Comparison of ENCODE assay signal across 8 cellular contexts in genomic region chr12:64729909-64730584, GRCh38.
DNase-seq lines count a peak whose midpoint lies in the region; ATAC-seq lines count a peak whose summit lies in the region.

No MANE protein-coding gene starts in this region.

- peak overlapping the region; percentile 73 for H3K27ac Mint-ChIP-seq in activated T-cell treated with anti-CD3 and anti-CD28 coated beads, Interleukin-2, amount 50 U/mL, for 24 hours
- H3K27ac Mint-ChIP-seq in stimulated activated naive B cell treated with anti-CD40 and anti-IgM and Interleukin-4, amounts not matched to agents 10 μg/mL and 1 μg/mL and 100 μg/mL, for 72 hours = peak overlapping the region; percentile 67

- peaks cover 15% of the 10 kb centered on the region for H3K4me1 Mint-ChIP-seq in activated T-cell treated with anti-CD3 and anti-CD28 coated beads, Interleukin-2, amount 50 U/mL, for 24 hours (ENCODE audit: low read depth)
- H3K4me1 Mint-ChIP-seq in stimulated activated naive B cell treated with anti-CD40 and anti-IgM and Interleukin-4, amounts not matched to agents 10 μg/mL and 1 μg/mL and 100 μg/mL, for 72 hours = peaks cover 11 to 14% of the 10 kb centered on the region in 2 donors

- H3K4me3 Mint-ChIP-seq in activated T-cell treated with anti-CD3 and anti-CD28 coated beads, Interleukin-2, amount 50 U/mL, for 24 hours = no peak overlapping the region
- H3K4me3 Mint-ChIP-seq in stimulated activated naive B cell treated with anti-CD40 and anti-IgM and Interleukin-4, amounts not matched to agents 10 μg/mL and 1 μg/mL and 100 μg/mL, for 72 hours = no peak overlapping the region

- ATAC-seq in HG03457 (IDR thresholded peaks at IDR 0.05; ENCODE audit: unreplicated experiment) = peak; percentile 42
- ATAC-seq in stimulated activated naive B cell treated with anti-CD40 and anti-IgM and Interleukin-4, amounts not matched to agents 10 μg/mL and 1 μg/mL and 100 μg/mL, for 72 hours (replicated peaks) = peak; percentile 51 to 63
- ATAC-seq in GM18873 (IDR thresholded peaks at IDR 0.05; ENCODE audit: low FRiP score, unreplicated experiment) = no peak
- no peak for ATAC-seq in HG03097 (IDR thresholded peaks at IDR 0.05; ENCODE audit: low FRiP score, unreplicated experiment)

- no peak overlapping the region for H3K4me3 ChIP-seq in adipocyte (ENCODE audit: low read length)

- H3K36me3 Mint-ChIP-seq in activated T-cell treated with anti-CD3 and anti-CD28 coated beads, Interleukin-2, amount 50 U/mL, for 24 hours (ENCODE audit: low read depth) = peaks cover 57% of the 10 kb centered on the region
- peaks cover 37 to 61% of the 10 kb centered on the region in 2 donors for H3K36me3 Mint-ChIP-seq in stimulated activated naive B cell treated with anti-CD40 and anti-IgM and Interleukin-4, amounts not matched to agents 10 μg/mL and 1 μg/mL and 100 μg/mL, for 72 hours

- H3K27me3 ChIP-seq in adipocyte (replicated peaks; ENCODE audit: control insufficient read depth, insufficient read depth, low read length) = no peaks in the 10 kb centered on the region

- H3K36me3 ChIP-seq in adipocyte (ENCODE audit: control insufficient read depth, insufficient read depth, low read length, severe bottlenecking) = peaks cover 68% of the 10 kb centered on the region

- peak overlapping the region; percentile 27 for H3K9ac ChIP-seq in adipocyte (ENCODE audit: low read length)

- H3K27me3 Mint-ChIP-seq in activated T-cell treated with anti-CD3 and anti-CD28 coated beads, Interleukin-2, amount 50 U/mL, for 24 hours = no peaks in the 10 kb centered on the region
- no peaks in the 10 kb centered on the region for H3K27me3 Mint-ChIP-seq in stimulated activated naive B cell treated with anti-CD40 and anti-IgM and Interleukin-4, amounts not matched to agents 10 μg/mL and 1 μg/mL and 100 μg/mL, for 72 hours

- no peaks in the 10 kb centered on the region for H3K9me3 ChIP-seq in adipocyte (ENCODE audit: control insufficient read depth, low read length)

- DNase-seq in activated T-cell treated with anti-CD3 and anti-CD28 coated beads, Interleukin-2, amount 50 U/mL, for 24 hours = no peak
- DNase-seq in activated T-cell treated with anti-CD3 and anti-CD28 coated beads for 4 hours (no peak), adipocyte (ENCODE audit: low read depth) (no peak), activated gamma-delta T cell (lab: John Stamatoyannopoulos, UW) (no peak)
- DNase-seq in stimulated activated naive B cell treated with anti-CD40 and anti-IgM and Interleukin-4, amounts not matched to agents 10 μg/mL and 1 μg/mL and 100 μg/mL, for 72 hours = no peak

- no peaks in the 10 kb centered on the region for H3K9me3 Mint-ChIP-seq in activated T-cell treated with anti-CD3 and anti-CD28 coated beads, Interleukin-2, amount 50 U/mL, for 24 hours
- no peaks in the 10 kb centered on the region for H3K9me3 Mint-ChIP-seq in stimulated activated naive B cell treated with anti-CD40 and anti-IgM and Interleukin-4, amounts not matched to agents 10 μg/mL and 1 μg/mL and 100 μg/mL, for 72 hours

- H3K4me1 ChIP-seq in adipocyte (ENCODE audit: control insufficient read depth, insufficient read depth, low read length) = peaks cover 12% of the 10 kb centered on the region

Comparison
In these comparisons a context has a peak if more than half of its experiments do, and no peak if none do; other contexts are left out.
1. ATAC-seq: peak in HG03457 (single experiment) and stimulated activated naive B cell treated with anti-CD40 and anti-IgM and Interleukin-4, amounts not matched to agents 10 μg/mL and 1 μg/mL and 100 μg/mL, for 72 hours (2 of 2); none in GM18873 (single experiment) and HG03097 (single experiment).